In the genomic region with DNA sequence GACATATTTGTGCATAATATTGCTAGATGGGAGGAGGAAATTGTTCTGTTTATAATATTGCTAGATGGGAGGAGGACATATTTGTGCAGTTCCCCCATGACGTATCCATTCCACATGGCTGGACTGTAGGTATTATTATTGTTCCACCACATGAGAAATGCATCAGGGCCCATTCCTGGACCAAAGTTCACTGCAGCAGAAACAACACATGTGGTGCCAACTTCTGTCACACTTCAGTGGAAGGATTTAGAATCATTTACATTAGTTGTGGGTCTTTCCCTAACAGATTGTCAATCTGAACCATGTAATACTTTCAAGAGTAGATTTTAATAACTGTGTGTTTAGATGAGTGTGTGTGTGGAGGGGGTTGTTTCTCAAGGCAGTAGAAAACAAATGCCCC, we compare ENCODE assay signal across 21 cellular contexts. TPM values are rescaled to one million over a fixed set of nuclear protein-coding genes. Genes with fewer than 3 reads are reported as not detected.
A peak's percentile ranks its signal among the peaks of the same experiment; 100 is the strongest.
DNase-seq lines count a peak whose midpoint lies in the region; ATAC-seq, FAIRE-seq and TF ChIP-seq lines count a peak whose summit lies in the region.
"Had no signal": no experiment of that assay in that cellular context is flagged by ENCODE, and none has a peak within 500 bp of the region (broad histone marks: within the 10 kb centered on the region; RNA-seq: fewer than 3 reads in every experiment).

No MANE protein-coding gene starts in this region.

- in situ Hi-C loops in K562 (cut with MboI): no loop called here

- no TSS peak for BruUV-seq in K562 (replicated peaks; lab: Mats Ljungman, UMichigan)

- H2BK15ac ChIP-seq in mesenchymal stem cell (ENCODE audit: low read depth, poor library complexity, severe bottlenecking): no peak overlapping the region

- H3K9me1 ChIP-seq in K562 (ENCODE audit: control insufficient read depth, insufficient read depth, low read length): no peaks in the 10 kb centered on the region

- TF ChIP-seq CTCF in K562 (IDR thresholded peaks at IDR 0.05 in 2 of 3, conservative IDR thresholded peaks at IDR 0.05 in 1 of 3; ENCODE audit: insufficient read depth in 2 of 3, low read depth in 1 of 3, low read length in 3 of 3): no peak

- H3K4me3 ChIP-seq in K562: no peak overlapping the region
- H3K4me3 ChIP-seq in mesenchymal stem cell (ENCODE audit: insufficient read depth in 1 of 2, low read depth in 1 of 2, low read length in 2 of 2): no peak overlapping the region
- H3K4me3 ChIP-seq: left ventricle myocardium inferior had no signal

- CTCF ChIA-PET in K562 (lab: Yijun Ruan, JAX; ENCODE audit: low intra/inter-chr PET ratio): no interaction called here

- no peak overlapping the region for H2BK12ac ChIP-seq in mesenchymal stem cell (ENCODE audit: low read length in 2 of 2)

- 92% methylated on average over 1 of the region's 1 CpG for WGBS in K562 (ENCODE audit: insufficient coverage, low coverage, missing lambda C conversion rate)
- 80% methylated on average over 1 of the region's 1 CpG for WGBS in mesenchymal stem cell

- H3K79me1 ChIP-seq in mesenchymal stem cell (replicated peaks; ENCODE audit: low read length, poor library complexity, severe bottlenecking): no peaks in the 10 kb centered on the region

- no peak overlapping the region for H3K9ac ChIP-seq in K562 (ENCODE audit: insufficient read depth in 1 of 2, low read depth in 2 of 2, low read length in 2 of 2)
- H3K9ac ChIP-seq in mesenchymal stem cell (ENCODE audit: low read length): no peak overlapping the region

- H2BK120ac ChIP-seq in mesenchymal stem cell (ENCODE audit: low read depth, low read length): no peak overlapping the region

- FAIRE-seq in K562 (lab: Jason Lieb, UNC): no peak
- FAIRE-seq: colon had no signal

- DNase-seq in DMS79 (lab: John Stamatoyannopoulos, UW): peak; percentile 22
- DNase-seq in NCI-H345 (lab: John Stamatoyannopoulos, UW): peak; percentile 20
- no peak for DNase-seq in K562 (ENCODE audit: extremely low read depth in 1 of 4, low spot score in 3 of 4)
- DNase-seq in mesenchymal stem cell: no peak
- no peak for DNase-seq in activated CD4-positive, CD25-positive, alpha-beta regulatory T cell (lab: John Stamatoyannopoulos, UW)
- no peak for DNase-seq in Kasumi-1 (lab: John Stamatoyannopoulos, UW)
- no peak for DNase-seq in putamen (ENCODE audit: low spot score)
- DNase-seq: activated CD4-positive, alpha-beta T cell treated with anti-CD3 and anti-CD28 coated beads, Interleukin-2, amount 50 U/mL, for 4 hours; activated naive CD4-positive, alpha-beta T cell; activated T-cell treated with anti-CD3 and anti-CD28 coated beads for 4 hours; aorta; CD8-positive, alpha-beta memory T cell; foreskin keratinocyte; left ventricle myocardium inferior; NCI-H1436 treated with DMSO at 0.1 percent for 48 hours; NCI-H2227 treated with DMSO at 0.1 percent for 48 hours; stimulated activated CD4-positive, alpha-beta T cell treated with anti-CD3 and anti-CD28 coated beads, Interleukin-2, amount 100 ng/mL, for 48 hours had no signal

- no peaks in the 10 kb centered on the region for H4K20me1 ChIP-seq in K562 (replicated peaks; ENCODE audit: control insufficient read depth, insufficient read depth, low read length)

- no peak overlapping the region for H3K4ac ChIP-seq in mesenchymal stem cell (ENCODE audit: low read depth in 1 of 2, low read length in 2 of 2)

- H2AFZ ChIP-seq in K562 (ENCODE audit: low read depth, low read length): peak overlapping the region; percentile 60; the same call in 1 of the 2 replicates
- no peak overlapping the region for H2AFZ ChIP-seq in mesenchymal stem cell (ENCODE audit: low read depth, low read length)

- H2BK5ac ChIP-seq in mesenchymal stem cell (ENCODE audit: low read depth, low read length, poor library complexity, severe bottlenecking): no peak overlapping the region

- no peak for TF ChIP-seq EP300 in K562 (IDR thresholded peaks at IDR 0.05; ENCODE audit: low read length)

- no peak for TF ChIP-seq RAD21 in K562 (CRISPR knock-in tag; conservative IDR thresholded peaks at IDR 0.05 in 1 of 2, IDR thresholded peaks at IDR 0.05 in 1 of 2)

- TF ChIP-seq POLR2A in K562 (conservative IDR thresholded peaks at IDR 0.05): no peak

- ATAC-seq in K562 (no peak), HG03571 (IDR thresholded peaks at IDR 0.05; ENCODE audit: unreplicated experiment) (no peak)
- ATAC-seq: foreskin keratinocyte, Right ventricle myocardium inferior had no signal

- no peak overlapping the region for H4K8ac ChIP-seq in mesenchymal stem cell (ENCODE audit: low read length)

- no peak overlapping the region for H4K91ac ChIP-seq in mesenchymal stem cell (ENCODE audit: low read length)

- H3K4me2 ChIP-seq in K562 (ENCODE audit: insufficient read depth, low read length): no peak overlapping the region
- H3K4me2 ChIP-seq in mesenchymal stem cell (ENCODE audit: low read length, poor library complexity, severe bottlenecking): no peak overlapping the region

- H3K18ac ChIP-seq in mesenchymal stem cell (ENCODE audit: low read depth in 1 of 2, low read length in 2 of 2): no peak overlapping the region

- intact Hi-C loops in K562 (cut with micrococcal nuclease): no loop called here

- no peak overlapping the region for H3K14ac ChIP-seq in mesenchymal stem cell (ENCODE audit: low read length in 2 of 2)

- H3K79me2 ChIP-seq in K562 (ENCODE audit: control insufficient read depth, insufficient read depth, low read length): no peaks in the 10 kb centered on the region

- H3K27me3 ChIP-seq in K562 (ENCODE audit: control insufficient read depth in 2 of 2, insufficient read depth in 2 of 2, low read length in 2 of 2) (no peaks in the 10 kb centered on the region), mesenchymal stem cell (ENCODE audit: control insufficient read depth in 1 of 2, insufficient read depth in 1 of 2, low read length in 2 of 2) (no peaks in the 10 kb centered on the region)
- H3K27me3 ChIP-seq: foreskin keratinocyte, neutrophil had no signal

- no peak overlapping the region for H3K27ac ChIP-seq in K562 (ENCODE audit: extremely low read depth, low read depth, low read length)
- H3K27ac ChIP-seq in mesenchymal stem cell (ENCODE audit: low read length, poor library complexity, severe bottlenecking): peak overlapping the region; percentile 55
- H3K27ac ChIP-seq: foreskin keratinocyte, left ventricle myocardium inferior, neutrophil had no signal

- H3K36me3 ChIP-seq in K562 (ENCODE audit: control insufficient read depth, insufficient read depth, low read length): no peaks in the 10 kb centered on the region
- no peaks in the 10 kb centered on the region for H3K36me3 ChIP-seq in mesenchymal stem cell (ENCODE audit: control insufficient read depth in 1 of 2, insufficient read depth in 2 of 2, low read depth in 1 of 2, low read length in 2 of 2)
- H3K36me3 ChIP-seq: left ventricle myocardium inferior, neutrophil had no signal

- no peak overlapping the region for H2AK5ac ChIP-seq in mesenchymal stem cell (ENCODE audit: low read length, severe bottlenecking)

- no peaks in the 10 kb centered on the region for H3K9me3 ChIP-seq in K562 (replicated peaks; ENCODE audit: control insufficient read depth, insufficient read depth, low read depth, low read length)
- no peaks in the 10 kb centered on the region for H3K9me3 ChIP-seq in mesenchymal stem cell (ENCODE audit: control insufficient read depth, low read length)
- H3K9me3 ChIP-seq: left ventricle myocardium inferior, neutrophil had no signal

- POLR2A ChIA-PET in K562 (lab: Yijun Ruan, JAX): no interaction called here

- H3K4me1 ChIP-seq in K562 (replicated peaks in 1 of 2; ENCODE audit: control insufficient read depth in 2 of 2, insufficient read depth in 2 of 2, low read length in 2 of 2) (no peaks in the 10 kb centered on the region), mesenchymal stem cell (ENCODE audit: control insufficient read depth, insufficient read depth, low read depth, low read length) (peaks cover 2% of the 10 kb centered on the region)
- H3K4me1 ChIP-seq: foreskin keratinocyte, left ventricle myocardium inferior had no signal

- no peak overlapping the region for H3K23ac ChIP-seq in mesenchymal stem cell (ENCODE audit: low read length in 2 of 2)

TF ChIP-seq in K562, 482 proteins besides CTCF, POLR2A, EP300 and RAD21 (continues in another document):
- TF ChIP-seq HNRNPK (IDR thresholded peaks at IDR 0.05; ENCODE audit: low read depth, low read length, poor library complexity, severe bottlenecking): no peak
- TF ChIP-seq FOSL1 (tag; conservative IDR thresholded peaks at IDR 0.05): no peak
- TF ChIP-seq ERF (CRISPR knock-in tag; IDR thresholded peaks at IDR 0.05): no peak
- TF ChIP-seq GATA2 (CRISPR knock-in tag; IDR thresholded peaks at IDR 0.05): no peak
- no peak for TF ChIP-seq ZNF184 (CRISPR knock-in tag; IDR thresholded peaks at IDR 0.05)
- no peak for TF ChIP-seq ZNF655 (CRISPR knock-in tag; IDR thresholded peaks at IDR 0.05)

RNA-seq across cellular contexts. Expression of gene MACC1, which starts 32.7 kb away (rescaled TPM):
- total RNA-seq in K562 (2011; cell fraction: chromatin; rRNA removed; ENCODE audit: low replicate concordance): 22.2 and 81.4 TPM in 2 replicates
- total RNA-seq in K562 (2011; cell fraction: nucleolus; rRNA removed): 6.7 and 10.3 TPM in 2 replicates
- 21.9 and 60.5 TPM in 2 replicates for total RNA-seq in K562 (2011; cell fraction: nucleoplasm; rRNA removed)
- total RNA-seq in K562 (2014; rRNA removed) (10.4 and 12.6 TPM in 2 replicates), K562 (2014; rRNA removed; fragmentation: Illumina TruSeq; extraction: Trizol) (30.2 and 36.7 TPM in 2 replicates), K562 (2015; rRNA removed; fragmentation: Illumina TruSeq; extraction: Trizol) (16.7 and 17.8 TPM in 2 replicates), K562 (2021) (16.1 and 20.4 TPM in 2 replicates)
- polyA plus RNA-seq in K562 (2011; rRNA removed) (5.1 and 12.7 TPM in 2 replicates), K562 (2014; fragmentation: Illumina TruSeq; extraction: Trizol) (9.1 and 9.6 TPM in 2 replicates), K562 (2014; fragmentation: Nextera tagmentation; extraction: Ambion mirVana) (1 to 10 TPM; 7.5 to 8.6 TPM), K562 (2014; rRNA removed) (4.4 and 5.9 TPM in 2 replicates)
- 1.9 and 2.4 TPM in 2 replicates for polyA plus RNA-seq in K562 (2011; cell fraction: cytosol; rRNA removed)
- polyA plus RNA-seq in K562 (2011; cell fraction: nucleus; rRNA removed): 4.5 and 6.4 TPM in 2 replicates
- polyA plus RNA-seq in K562 (2012): 5.6 and 6.9 TPM in 2 replicates
- 25.1 and 40.4 TPM in 2 replicates for polyA minus RNA-seq in K562 (2011; rRNA and poly(A)+ RNA removed)
- polyA minus RNA-seq in K562 (2011; cell fraction: cytosol; rRNA and poly(A)+ RNA removed): 9.4 and 19.5 TPM in 2 replicates
- polyA minus RNA-seq in K562 (2011; cell fraction: nucleus; rRNA and poly(A)+ RNA removed): 13.6 and 17.3 TPM in 2 replicates
- polyA plus RNA-seq in mesenchymal stem cell (2013, experiment 1 of 2): under 0.01 TPM
- not detected for polyA plus RNA-seq in mesenchymal stem cell (2013, experiment 2 of 2)

Comparison
In these comparisons a context has a peak if more than half of its experiments do, and no peak if none do; other contexts are left out.
1. DNase-seq: peak in DMS79 (single experiment) and NCI-H345 (single experiment); none in K562 (0 of 4), mesenchymal stem cell (single experiment), activated CD4-positive, CD25-positive, alpha-beta regulatory T cell (0 of 4), Kasumi-1 (0 of 2) and putamen (single experiment).